11 cellular contexts compared by ENCODE assay signal in genomic region chr3:56976666-56977560, GRCh38.
A peak's percentile ranks its signal among the peaks of the same experiment; 100 is the strongest.
DNase-seq lines count a peak whose midpoint lies in the region; ATAC-seq and TF ChIP-seq lines count a peak whose summit lies in the region.
"Had no signal": no experiment of that assay in that cellular context is flagged by ENCODE, and none has a peak within 500 bp of the region (broad histone marks: within the 10 kb centered on the region; RNA-seq: fewer than 3 reads in every experiment).

No MANE protein-coding gene starts in this region.

- H2BK120ac ChIP-seq in mesenchymal stem cell (ENCODE audit: low read depth, low read length), result no peak overlapping the region

- H3K4me3 ChIP-seq in mesenchymal stem cell (ENCODE audit: insufficient read depth in 1 of 2, low read depth in 1 of 2, low read length in 2 of 2), result no peak overlapping the region
- no peak overlapping the region for H3K4me3 ChIP-seq in naive thymus-derived CD4-positive, alpha-beta T cell (ENCODE audit: low read length)
- H3K4me3 ChIP-seq: thyroid gland had no signal

- H3K4me1 ChIP-seq in mesenchymal stem cell (ENCODE audit: control insufficient read depth, insufficient read depth, low read depth, low read length), result peaks cover 2% of the 10 kb centered on the region
- no peaks in the 10 kb centered on the region for H3K4me1 ChIP-seq in naive thymus-derived CD4-positive, alpha-beta T cell (ENCODE audit: control insufficient read depth in 2 of 2, insufficient read depth in 2 of 2, low read length in 2 of 2)

- no peak overlapping the region for H3K18ac ChIP-seq in mesenchymal stem cell (ENCODE audit: low read depth in 1 of 2, low read length in 2 of 2)

- no peaks in the 10 kb centered on the region for H3K27me3 ChIP-seq in mesenchymal stem cell (ENCODE audit: control insufficient read depth in 1 of 2, insufficient read depth in 1 of 2, low read length in 2 of 2)
- H3K27me3 ChIP-seq in CD4-positive, alpha-beta T cell (ENCODE audit: control insufficient read depth, insufficient read depth, low read length), result no peaks in the 10 kb centered on the region
- H3K27me3 ChIP-seq in naive thymus-derived CD4-positive, alpha-beta T cell (ENCODE audit: control insufficient read depth in 2 of 2, insufficient read depth in 2 of 2, low read length in 2 of 2), result no peaks in the 10 kb centered on the region
- H3K27me3 ChIP-seq: thyroid gland had no signal

- H3K9me3 Mint-ChIP-seq in CD4-positive, alpha-beta T cell, result no peaks in the 10 kb centered on the region
- no peaks in the 10 kb centered on the region for H3K9me3 Mint-ChIP-seq in naive thymus-derived CD4-positive, alpha-beta T cell

- H4K8ac ChIP-seq in mesenchymal stem cell (ENCODE audit: low read length), result no peak overlapping the region

- H4K91ac ChIP-seq in mesenchymal stem cell (ENCODE audit: low read length), result no peak overlapping the region

- H3K4me3 Mint-ChIP-seq in CD4-positive, alpha-beta T cell, result no peak overlapping the region
- no peak overlapping the region for H3K4me3 Mint-ChIP-seq in naive thymus-derived CD4-positive, alpha-beta T cell

- H2BK5ac ChIP-seq in mesenchymal stem cell (ENCODE audit: low read depth, low read length, poor library complexity, severe bottlenecking), result no peak overlapping the region

- H2AFZ ChIP-seq in mesenchymal stem cell (ENCODE audit: low read depth, low read length), result no peak overlapping the region

- DNase-seq in Ammon's horn (ENCODE audit: low spot score), result peak; percentile 84
- peak; percentile 91 for DNase-seq in NCI-H1092 (lab: John Stamatoyannopoulos, UW)
- DNase-seq in amniotic epithelial cell (ENCODE audit: low read depth), result peak; percentile 68
- peak; percentile 61 for DNase-seq in mesenchymal stem cell
- no peak for DNase-seq in stimulated activated CD4-positive, alpha-beta T cell treated with anti-CD3 and anti-CD28 coated beads, Interleukin-15, amount 100 ng/mL, for 24 hours
- DNase-seq in CD4-positive, alpha-beta T cell, result no peak
- no peak for DNase-seq in activated naive CD4-positive, alpha-beta T cell treated with Interleukin-2 at 50 U/mL for 16 hours
- DNase-seq in naive thymus-derived CD4-positive, alpha-beta T cell, result no peak
- DNase-seq: activated effector memory CD4-positive, alpha-beta T cell treated with Interleukin-2 at 50 U/mL for 16 hours; Caco-2; thyroid gland had no signal

- H3K23ac ChIP-seq in mesenchymal stem cell (ENCODE audit: low read length in 2 of 2), result no peak overlapping the region

- H3K9ac ChIP-seq in mesenchymal stem cell (ENCODE audit: low read length), result peak overlapping the region; percentile 82

- no peak overlapping the region for H2BK15ac ChIP-seq in mesenchymal stem cell (ENCODE audit: low read depth, poor library complexity, severe bottlenecking)

- no peaks in the 10 kb centered on the region for H3K36me3 ChIP-seq in mesenchymal stem cell (ENCODE audit: control insufficient read depth in 1 of 2, insufficient read depth in 2 of 2, low read depth in 1 of 2, low read length in 2 of 2)
- no peaks in the 10 kb centered on the region for H3K36me3 ChIP-seq in naive thymus-derived CD4-positive, alpha-beta T cell (ENCODE audit: control insufficient read depth in 2 of 3, insufficient read depth in 3 of 3, low read length in 3 of 3)
- H3K36me3 ChIP-seq: thyroid gland had no signal

- no peak overlapping the region for H3K4me2 ChIP-seq in mesenchymal stem cell (ENCODE audit: low read length, poor library complexity, severe bottlenecking)

- H3K4ac ChIP-seq in mesenchymal stem cell (ENCODE audit: low read depth in 1 of 2, low read length in 2 of 2), result no peak overlapping the region

- H3K14ac ChIP-seq in mesenchymal stem cell (ENCODE audit: low read length in 2 of 2), result no peak overlapping the region

- H2AK5ac ChIP-seq in mesenchymal stem cell (ENCODE audit: low read length, severe bottlenecking), result no peak overlapping the region

- intact Hi-C loops in CD4-positive, alpha-beta T cell (cut with DNase I, micrococcal nuclease), result no loop called here
- intact Hi-C loops in naive thymus-derived CD4-positive, alpha-beta T cell (cut with micrococcal nuclease), result no loop called here

- WGBS in mesenchymal stem cell, result 90% methylated on average over 7 of the region's 9 CpGs

- H3K27me3 Mint-ChIP-seq in CD4-positive, alpha-beta T cell, result no peaks in the 10 kb centered on the region
- no peaks in the 10 kb centered on the region for H3K27me3 Mint-ChIP-seq in naive thymus-derived CD4-positive, alpha-beta T cell

- no peaks in the 10 kb centered on the region for H3K79me1 ChIP-seq in mesenchymal stem cell (replicated peaks; ENCODE audit: low read length, poor library complexity, severe bottlenecking)

- H3K36me3 Mint-ChIP-seq in CD4-positive, alpha-beta T cell (ENCODE audit: low read depth), result no peaks in the 10 kb centered on the region
- H3K36me3 Mint-ChIP-seq in naive thymus-derived CD4-positive, alpha-beta T cell, result no peaks in the 10 kb centered on the region

- H3K9me3 ChIP-seq in mesenchymal stem cell (ENCODE audit: control insufficient read depth, low read length), result no peaks in the 10 kb centered on the region
- no peaks in the 10 kb centered on the region for H3K9me3 ChIP-seq in CD4-positive, alpha-beta T cell (ENCODE audit: control insufficient read depth, low read length)
- H3K9me3 ChIP-seq in naive thymus-derived CD4-positive, alpha-beta T cell (ENCODE audit: control insufficient read depth in 2 of 3, low read length in 3 of 3), result no peaks in the 10 kb centered on the region
- H3K9me3 ChIP-seq: Caco-2, thyroid gland had no signal

- POLR2A ChIA-PET in CD4-positive, alpha-beta T cell (lab: Charles Lee), result no interaction called here
- POLR2A ChIA-PET in naive thymus-derived CD4-positive, alpha-beta T cell (lab: Charles Lee), result interaction anchor here (0.6 to 1.0 kb wide), 2 partner anchors 34 to 274 kb away, joined by 3 to 4 read pairs; no protein-coding TSS in a partner anchor

- no peak overlapping the region for H3K27ac ChIP-seq in mesenchymal stem cell (ENCODE audit: low read length, poor library complexity, severe bottlenecking)
- no peak overlapping the region for H3K27ac ChIP-seq in CD4-positive, alpha-beta T cell (ENCODE audit: low read depth, low read length)
- H3K27ac ChIP-seq in naive thymus-derived CD4-positive, alpha-beta T cell (ENCODE audit: low read depth, low read length), result no peak overlapping the region
- H3K27ac ChIP-seq: thyroid gland had no signal

- CTCF ChIA-PET in CD4-positive, alpha-beta T cell (lab: Charles Lee), result no interaction called here
- CTCF ChIA-PET in naive thymus-derived CD4-positive, alpha-beta T cell (lab: Charles Lee), result interaction anchor here (0.7 to 1.0 kb wide), 2 partner anchors 177 to 273 kb away, joined by 3 to 5 read pairs; no protein-coding TSS in a partner anchor

- no peak overlapping the region for H3K27ac Mint-ChIP-seq in CD4-positive, alpha-beta T cell
- peak overlapping the region in 1 of 9 donors; percentile 21 for H3K27ac Mint-ChIP-seq in naive thymus-derived CD4-positive, alpha-beta T cell

- H2BK12ac ChIP-seq in mesenchymal stem cell (ENCODE audit: low read length in 2 of 2), result peak overlapping the region in 1 of 2 experiments; percentile 27

- TF ChIP-seq CTCF in CD4-positive, alpha-beta T cell (IDR thresholded peaks at IDR 0.05), result no peak

- H3K4me1 Mint-ChIP-seq in CD4-positive, alpha-beta T cell (ENCODE audit: low read depth), result no peaks in the 10 kb centered on the region
- peaks cover 0 to 13% (median 0%) of the 10 kb centered on the region in 7 donors for H3K4me1 Mint-ChIP-seq in naive thymus-derived CD4-positive, alpha-beta T cell

- ATAC-seq in CD4-positive, alpha-beta T cell (ENCODE audit: poor library complexity), result no peak
- no peak for ATAC-seq in naive thymus-derived CD4-positive, alpha-beta T cell

Comparison
In these comparisons a context has a peak if more than half of its experiments do, and no peak if none do; other contexts are left out.
1. DNase-seq: peak in Ammon's horn (single experiment), NCI-H1092 (single experiment), amniotic epithelial cell (single experiment) and mesenchymal stem cell (single experiment); none in stimulated activated CD4-positive, alpha-beta T cell treated with anti-CD3 and anti-CD28 coated beads, Interleukin-15, amount 100 ng/mL, for 24 hours (single experiment), CD4-positive, alpha-beta T cell (0 of 10), activated naive CD4-positive, alpha-beta T cell treated with Interleukin-2 at 50 U/mL for 16 hours (single experiment) and naive thymus-derived CD4-positive, alpha-beta T cell (0 of 9).